ENCODE assay signal across 8 cellular contexts in genomic region chr13:38417727-38418126, GRCh38.
DNase-seq lines count a peak whose midpoint lies in the region; ATAC-seq, FAIRE-seq and TF ChIP-seq lines count a peak whose summit lies in the region.

No MANE protein-coding gene starts in this region.

- peak; percentile 13 for DNase-seq in CD1c-positive myeloid dendritic cell (ENCODE audit: extremely low spot score)
- DNase-seq in KBM-7 = peak; percentile 20
- DNase-seq in bronchial epithelial cell (ENCODE audit: low read depth) = peak; percentile 52
- DNase-seq in left colon = no peak
- no peak for DNase-seq in activated naive CD4-positive, alpha-beta T cell treated with anti-CD3 and anti-CD28 coated beads, Interleukin-2, amount 50 U/mL, for 16 hours
- DNase-seq in ascending aorta (ENCODE audit: low spot score in 2 of 2) = no peak
- no peak for DNase-seq in NCI-H2107 (lab: John Stamatoyannopoulos, UW)

- no peak overlapping the region for H3K4me3 ChIP-seq in bronchial epithelial cell (ENCODE audit: low read depth, low read length)
- H3K4me3 ChIP-seq in ascending aorta = no peak overlapping the region

- TF ChIP-seq CTCF in bronchial epithelial cell (IDR thresholded peaks at IDR 0.05; ENCODE audit: insufficient read depth, low read length, severe bottlenecking) (peak; percentile 40), ascending aorta (IDR thresholded peaks at IDR 0.05) (no peak)

- in situ Hi-C loops in KBM-7 (cut with MboI; ENCODE audit: low pct_unique_long_range_greater_than_20kb, low sequenced_read_pairs) = no loop called here

- intact Hi-C loops in left colon (cut with DNase I, micrococcal nuclease) = no loop called here
- intact Hi-C loops in ascending aorta (cut with DNase I) = no loop called here

- peak; percentile 34 for ATAC-seq in GM19438 (IDR thresholded peaks at IDR 0.05; ENCODE audit: low read depth, unreplicated experiment)
- no peak for ATAC-seq in left colon

- H3K9me3 ChIP-seq in ascending aorta = no peaks in the 10 kb centered on the region

- peak; percentile 50 for FAIRE-seq in bronchial epithelial cell (lab: Jason Lieb, UNC)

- H3K36me3 ChIP-seq in bronchial epithelial cell (ENCODE audit: control insufficient read depth, insufficient read depth, low read length) = no peaks in the 10 kb centered on the region
- no peaks in the 10 kb centered on the region for H3K36me3 ChIP-seq in ascending aorta

- H3K27ac ChIP-seq in ascending aorta = no peak overlapping the region

- no peaks in the 10 kb centered on the region for H3K4me1 ChIP-seq in ascending aorta

- H3K27me3 ChIP-seq in bronchial epithelial cell (ENCODE audit: control insufficient read depth, insufficient read depth, low read length) (no peaks in the 10 kb centered on the region), ascending aorta (no peaks in the 10 kb centered on the region)

Comparison
In these comparisons a context has a peak if more than half of its experiments do, and no peak if none do; other contexts are left out.
1. DNase-seq: peak in CD1c-positive myeloid dendritic cell (single experiment), KBM-7 (single experiment) and bronchial epithelial cell (single experiment); none in left colon (0 of 2), activated naive CD4-positive, alpha-beta T cell treated with anti-CD3 and anti-CD28 coated beads, Interleukin-2, amount 50 U/mL, for 16 hours (single experiment), ascending aorta (0 of 2) and NCI-H2107 (single experiment).